In genomic region chr10:28302668-28303488, GRCh38 we compare ENCODE assay signal across 1 cellular context.
A peak's percentile ranks its signal among the peaks of the same experiment; 100 is the strongest.
TF ChIP-seq lines count a peak whose summit lies in the region.

Gene MPP7, minus strand, starts transcription at chr10:28303064. Its CDS starts 64,460 bp downstream, at chr10:28238604.

TF ChIP-seq in HepG2, 621 proteins besides CTCF, POLR2A, EP300 and RAD21 (continued from another document and continues in another):
- peak; percentile 72 for TF ChIP-seq ZFX (CRISPR knock-in tag; IDR thresholded peaks at IDR 0.05; ENCODE audit: low read depth)
- no peak for TF ChIP-seq SATB2 (CRISPR knock-in tag; IDR thresholded peaks at IDR 0.05)
- TF ChIP-seq, protein P1, sequence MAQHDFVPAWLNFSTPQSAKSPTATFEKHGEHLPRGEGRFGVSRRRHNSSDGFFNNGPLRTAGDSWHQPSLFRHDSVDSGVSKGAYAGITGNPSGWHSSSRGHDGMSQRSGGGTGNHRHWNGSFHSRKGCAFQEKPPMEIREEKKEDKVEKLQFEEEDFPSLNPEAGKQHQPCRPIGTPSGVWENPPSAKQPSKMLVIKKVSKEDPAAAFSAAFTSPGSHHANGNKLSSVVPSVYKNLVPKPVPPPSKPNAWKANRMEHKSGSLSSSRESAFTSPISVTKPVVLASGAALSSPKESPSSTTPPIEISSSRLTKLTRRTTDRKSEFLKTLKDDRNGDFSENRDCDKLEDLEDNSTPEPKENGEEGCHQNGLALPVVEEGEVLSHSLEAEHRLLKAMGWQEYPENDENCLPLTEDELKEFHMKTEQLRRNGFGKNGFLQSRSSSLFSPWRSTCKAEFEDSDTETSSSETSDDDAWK (CRISPR knock-in tag; IDR thresholded peaks at IDR 0.05) = no peak
- 0 out of 2 replicates have a peak, but pooled peaks have one; percentile 11 for TF ChIP-seq ETS1 (CRISPR knock-in tag; IDR thresholded peaks at IDR 0.05)
- TF ChIP-seq CSRNP1 (CRISPR knock-in tag; IDR thresholded peaks at IDR 0.05) = 0 out of 2 replicates have a peak, but pooled peaks have one; percentile 39
- no peak for TF ChIP-seq ZNF468 (CRISPR knock-in tag; IDR thresholded peaks at IDR 0.05)
- peak; percentile 37 for TF ChIP-seq SKI (IDR thresholded peaks at IDR 0.05; ENCODE audit: partially characterized antibody)
- TF ChIP-seq ZBED4 (CRISPR knock-in tag; IDR thresholded peaks at IDR 0.05; ENCODE audit: borderline replicate concordance) = peak; percentile 87; the same call in 1 of the 2 replicates
- TF ChIP-seq ZNF619 (CRISPR knock-in tag; IDR thresholded peaks at IDR 0.05) = peak; percentile 86; the same call in 1 of the 2 replicates
- TF ChIP-seq KMT2B (CRISPR knock-in tag; IDR thresholded peaks at IDR 0.05) = peak; percentile 32; the same call in 1 of the 2 replicates
- TF ChIP-seq POLR2G (IDR thresholded peaks at IDR 0.05; ENCODE audit: low read depth, low read length) = peak; percentile 75
- TF ChIP-seq HDAC1 (CRISPR knock-in tag; IDR thresholded peaks at IDR 0.05) = peak; percentile 29; the same call in 1 of the 2 replicates
- TF ChIP-seq POLR2AphosphoS5 (IDR thresholded peaks at IDR 0.05; ENCODE audit: low read depth, low read length) = peak; percentile 81
- TF ChIP-seq CEBPB (IDR thresholded peaks at IDR 0.05; ENCODE audit: borderline replicate concordance, low read depth, low read length) = no peak
- peak; percentile 90 for TF ChIP-seq NFYC (CRISPR knock-in tag; IDR thresholded peaks at IDR 0.05)
- TF ChIP-seq NR2F6 (IDR thresholded peaks at IDR 0.05) = no peak
- TF ChIP-seq NR2F6 (CRISPR knock-in tag; IDR thresholded peaks at IDR 0.05) = 0 out of 2 replicates have a peak, but pooled peaks have one; percentile 11
- no peak for TF ChIP-seq MYNN (CRISPR knock-in tag; IDR thresholded peaks at IDR 0.05; ENCODE audit: low read depth)
- TF ChIP-seq SYNCRIP (IDR thresholded peaks at IDR 0.05; ENCODE audit: insufficient read depth, low read depth, low read length) = no peak
- TF ChIP-seq NFYB (CRISPR knock-in tag; IDR thresholded peaks at IDR 0.05) = peak; percentile 93
- TF ChIP-seq ZNF33B (CRISPR knock-in tag; IDR thresholded peaks at IDR 0.05) = no peak
- TF ChIP-seq EED (CRISPR knock-in tag; IDR thresholded peaks at IDR 0.05) = no peak
- TF ChIP-seq PAWR (CRISPR knock-in tag; IDR thresholded peaks at IDR 0.05; ENCODE audit: borderline replicate concordance) = no peak
- 0 out of 2 replicates have a peak, but pooled peaks have one; percentile 68 for TF ChIP-seq ZSCAN31 (CRISPR knock-in tag; IDR thresholded peaks at IDR 0.05; ENCODE audit: low read depth)
- TF ChIP-seq ZZZ3 (CRISPR knock-in tag; IDR thresholded peaks at IDR 0.05; ENCODE audit: borderline replicate concordance) = no peak
- TF ChIP-seq ZMAT3 (CRISPR knock-in tag; conservative IDR thresholded peaks at IDR 0.05) = no peak; the same call in 1 of the 2 replicates
- no peak; the same call in 1 of the 2 replicates for TF ChIP-seq ZNF558 (CRISPR knock-in tag; IDR thresholded peaks at IDR 0.05; ENCODE audit: borderline replicate concordance)
- TF ChIP-seq ZNF652 (CRISPR knock-in tag; IDR thresholded peaks at IDR 0.05; ENCODE audit: borderline replicate concordance, low read depth) = peak; percentile 97
- 0 out of 2 replicates have a peak, but pooled peaks have one; percentile 38 for TF ChIP-seq ZSCAN29 (CRISPR knock-in tag; conservative IDR thresholded peaks at IDR 0.05)
- TF ChIP-seq ZNF891 (CRISPR knock-in tag; IDR thresholded peaks at IDR 0.05) = 0 out of 2 replicates have a peak, but pooled peaks have one; percentile 30
- peak; percentile 77 for TF ChIP-seq HNRNPLL (IDR thresholded peaks at IDR 0.05; ENCODE audit: low read depth, low read length, poor library complexity, severe bottlenecking)
- 0 out of 2 replicates have a peak, but pooled peaks have one; percentile 67 for TF ChIP-seq ZNF761 (CRISPR knock-in tag; conservative IDR thresholded peaks at IDR 0.05)
- TF ChIP-seq ATF7-NPFF (CRISPR knock-in tag; IDR thresholded peaks at IDR 0.05; ENCODE audit: low read depth) = peak; percentile 59; the same call in 1 of the 2 replicates
- no peak for TF ChIP-seq IRF1 (CRISPR knock-in tag; IDR thresholded peaks at IDR 0.05; ENCODE audit: low read depth)
- TF ChIP-seq PHF8 (CRISPR knock-in tag; IDR thresholded peaks at IDR 0.05) = peak; percentile 73
- no peak for TF ChIP-seq ZNF660 (CRISPR knock-in tag; IDR thresholded peaks at IDR 0.05; ENCODE audit: borderline replicate concordance, low read depth)
- TF ChIP-seq ZNF678 (CRISPR knock-in tag; IDR thresholded peaks at IDR 0.05) = peak; percentile 52; the same call in 1 of the 2 replicates
- TF ChIP-seq ZNF263 (CRISPR knock-in tag; IDR thresholded peaks at IDR 0.05) = peak; percentile 22; the same call in 1 of the 2 replicates
- no peak for TF ChIP-seq NFIC (IDR thresholded peaks at IDR 0.05; ENCODE audit: low read length)
- TF ChIP-seq ZNF782 (CRISPR knock-in tag; IDR thresholded peaks at IDR 0.05; ENCODE audit: borderline replicate concordance) = no peak
- 0 out of 2 replicates have a peak, but pooled peaks have one; percentile 29 for TF ChIP-seq SNAPC5 (CRISPR knock-in tag; IDR thresholded peaks at IDR 0.05; ENCODE audit: borderline replicate concordance)
- TF ChIP-seq ZNF430 (CRISPR knock-in tag; IDR thresholded peaks at IDR 0.05) = 0 out of 2 replicates have a peak, but pooled peaks have one; percentile 34
- TF ChIP-seq, protein P2, sequence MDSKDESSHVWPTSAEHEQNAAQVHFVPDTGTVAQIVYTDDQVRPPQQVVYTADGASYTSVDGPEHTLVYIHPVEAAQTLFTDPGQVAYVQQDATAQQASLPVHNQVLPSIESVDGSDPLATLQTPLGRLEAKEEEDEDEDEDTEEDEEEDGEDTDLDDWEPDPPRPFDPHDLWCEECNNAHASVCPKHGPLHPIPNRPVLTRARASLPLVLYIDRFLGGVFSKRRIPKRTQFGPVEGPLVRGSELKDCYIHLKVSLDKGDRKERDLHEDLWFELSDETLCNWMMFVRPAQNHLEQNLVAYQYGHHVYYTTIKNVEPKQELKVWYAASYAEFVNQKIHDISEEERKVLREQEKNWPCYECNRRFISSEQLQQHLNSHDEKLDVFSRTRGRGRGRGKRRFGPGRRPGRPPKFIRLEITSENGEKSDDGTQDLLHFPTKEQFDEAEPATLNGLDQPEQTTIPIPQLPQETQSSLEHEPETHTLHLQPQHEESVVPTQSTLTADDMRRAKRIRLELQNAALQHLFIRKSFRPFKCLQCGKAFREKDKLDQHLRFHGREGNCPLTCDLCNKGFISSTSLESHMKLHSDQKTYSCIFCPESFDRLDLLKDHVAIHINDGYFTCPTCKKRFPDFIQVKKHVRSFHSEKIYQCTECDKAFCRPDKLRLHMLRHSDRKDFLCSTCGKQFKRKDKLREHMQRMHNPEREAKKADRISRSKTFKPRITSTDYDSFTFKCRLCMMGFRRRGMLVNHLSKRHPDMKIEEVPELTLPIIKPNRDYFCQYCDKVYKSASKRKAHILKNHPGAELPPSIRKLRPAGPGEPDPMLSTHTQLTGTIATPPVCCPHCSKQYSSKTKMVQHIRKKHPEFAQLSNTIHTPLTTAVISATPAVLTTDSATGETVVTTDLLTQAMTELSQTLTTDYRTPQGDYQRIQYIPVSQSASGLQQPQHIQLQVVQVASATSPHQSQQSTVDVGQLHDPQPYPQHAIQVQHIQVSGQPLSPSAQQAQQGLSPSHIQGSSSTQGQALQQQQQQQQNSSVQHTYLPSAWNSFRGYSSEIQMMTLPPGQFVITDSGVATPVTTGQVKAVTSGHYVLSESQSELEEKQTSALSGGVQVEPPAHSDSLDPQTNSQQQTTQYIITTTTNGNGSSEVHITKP (CRISPR knock-in tag; IDR thresholded peaks at IDR 0.05; ENCODE audit: low read depth) = no peak
- TF ChIP-seq YEATS2 (CRISPR knock-in tag; IDR thresholded peaks at IDR 0.05; ENCODE audit: borderline replicate concordance) = peak; percentile 32; the same call in 1 of the 2 replicates
- TF ChIP-seq ZBTB2 (CRISPR knock-in tag; IDR thresholded peaks at IDR 0.05; ENCODE audit: low read depth) = peak; percentile 38; the same call in 1 of the 2 replicates
- no peak for TF ChIP-seq HOMEZ (CRISPR knock-in tag; IDR thresholded peaks at IDR 0.05; ENCODE audit: low read depth)
- peak; percentile 68; the same call in 1 of the 2 replicates for TF ChIP-seq SMAD1 (CRISPR knock-in tag; IDR thresholded peaks at IDR 0.05; ENCODE audit: borderline replicate concordance, low read depth)
- TF ChIP-seq STAG1 (CRISPR knock-in tag; IDR thresholded peaks at IDR 0.05) = peak; percentile 51
- TF ChIP-seq HNF4G (IDR thresholded peaks at IDR 0.05; ENCODE audit: borderline replicate concordance, low read depth, low read length) = peak; percentile 9; the same call in 1 of the 2 replicates
- peak; percentile 62; the same call in 1 of the 2 replicates for TF ChIP-seq HNF4G (CRISPR knock-in tag; IDR thresholded peaks at IDR 0.05; ENCODE audit: borderline replicate concordance, low read depth)
- TF ChIP-seq KLF16 (CRISPR knock-in tag; IDR thresholded peaks at IDR 0.05) = no peak
- 0 out of 2 replicates have a peak, but pooled peaks have one; percentile 14 for TF ChIP-seq ETV5 (CRISPR knock-in tag; IDR thresholded peaks at IDR 0.05; ENCODE audit: borderline replicate concordance)
